6 cellular contexts compared by ENCODE assay signal in genomic region chr18:14224551-14225285, GRCh38.
DNase-seq lines count a peak whose midpoint lies in the region; ATAC-seq, FAIRE-seq and TF ChIP-seq lines count a peak whose summit lies in the region.
"Not testable (repeated sequence)": the region's sequence is repeated elsewhere in the genome, so short reads cannot be mapped to it uniquely, and the experiment has no call there.

No MANE protein-coding gene starts in this region.

- H3K4me1 ChIP-seq in A549; RWPE2 (ENCODE audit: insufficient read depth, poor library complexity, severe bottlenecking); spleen: not testable (repeated sequence)
- peaks cover 13% of the 10 kb centered on the region for H3K4me1 ChIP-seq in HepG2 (ENCODE audit: insufficient read depth, low read length)

- not testable (repeated sequence) for TF ChIP-seq CTCF in A549 (IDR thresholded peaks at IDR 0.05); RWPE2 (IDR thresholded peaks at IDR 0.05; ENCODE audit: poor library complexity, severe bottlenecking); HepG2 (CRISPR knock-in tag; IDR thresholded peaks at IDR 0.05); spleen (IDR thresholded peaks at IDR 0.05 in 8 of 11, conservative IDR thresholded peaks at IDR 0.05 in 3 of 11)

- not testable (repeated sequence) for H3K79me2 ChIP-seq in HepG2 (ENCODE audit: insufficient read depth, low read length)

- H3K27ac Mint-ChIP-seq in natural killer cell treated with Interleukin-12 subunit alpha and Interleukin-12 subunit beta and Interleukin-15 and Interleukin-18, amount 100 ng/mL, for 72 hours: not testable (repeated sequence)

- TF ChIP-seq EP300 in A549 (IDR thresholded peaks at IDR 0.05); HepG2 (IDR thresholded peaks at IDR 0.05; ENCODE audit: low read depth in 2 of 2, low read length in 2 of 2); HepG2 (CRISPR knock-in tag; IDR thresholded peaks at IDR 0.05; ENCODE audit: borderline replicate concordance): not testable (repeated sequence)

- not testable (repeated sequence) for H2AFZ ChIP-seq in HepG2 (ENCODE audit: low read length)

- POLR2A ChIA-PET in A549 (lab: Yijun Ruan, JAX); HepG2 (lab: Yijun Ruan, JAX): not testable (repeated sequence)

- H3K36me3 Mint-ChIP-seq in natural killer cell treated with Interleukin-12 subunit alpha and Interleukin-12 subunit beta and Interleukin-15 and Interleukin-18, amount 100 ng/mL, for 72 hours: not testable (repeated sequence)

- H3K4me1 Mint-ChIP-seq in natural killer cell treated with Interleukin-12 subunit alpha and Interleukin-12 subunit beta and Interleukin-15 and Interleukin-18, amount 100 ng/mL, for 72 hours (ENCODE audit: low read depth in 2 of 2): not testable (repeated sequence)

- 0 out of 3 replicates have a peak overlapping the region, but pooled peaks have one; percentile 34 for H3K4me2 ChIP-seq in A549
- not testable (repeated sequence) for H3K4me2 ChIP-seq in HepG2 (ENCODE audit: low read depth, low read length)

- not testable (repeated sequence) for H3K27me3 Mint-ChIP-seq in natural killer cell treated with Interleukin-12 subunit alpha and Interleukin-12 subunit beta and Interleukin-15 and Interleukin-18, amount 100 ng/mL, for 72 hours

- not testable (repeated sequence) for TF ChIP-seq RAD21 in A549 (conservative IDR thresholded peaks at IDR 0.05 in 1 of 2, IDR thresholded peaks at IDR 0.05 in 1 of 2); HepG2 (CRISPR knock-in tag; IDR thresholded peaks at IDR 0.05)

- H3K4me3 Mint-ChIP-seq in natural killer cell treated with Interleukin-12 subunit alpha and Interleukin-12 subunit beta and Interleukin-15 and Interleukin-18, amount 100 ng/mL, for 72 hours: not testable (repeated sequence)

- BruUV-seq in HepG2 (replicated peaks; lab: Mats Ljungman, UMichigan): not testable (repeated sequence)

- H4K20me1 ChIP-seq in HepG2 (ENCODE audit: insufficient read depth, low read length): not testable (repeated sequence)

- ATAC-seq in A549; RWPE2 (ENCODE audit: low read depth); Right ventricle myocardium inferior; HepG2; natural killer cell treated with Interleukin-12 subunit alpha and Interleukin-12 subunit beta and Interleukin-15 and Interleukin-18, amount 100 ng/mL, for 72 hours: not testable (repeated sequence)

- not testable (repeated sequence) for H3K9ac ChIP-seq in HepG2 (ENCODE audit: insufficient read depth, low read depth, low read length)

- in situ Hi-C loops in HepG2 (cut with HindIII; ENCODE audit: extremely low pct_ligation_motif_present, low pct_unique_long_range_greater_than_20kb): not testable (repeated sequence)

- CTCF ChIA-PET in A549 (lab: Yijun Ruan, JAX); HepG2 (lab: Yijun Ruan, JAX; ENCODE audit: low intra/inter-chr PET ratio, low total read pairs): not testable (repeated sequence)

- not testable (repeated sequence) for FAIRE-seq in A549 (lab: Jason Lieb, UNC); HepG2 (lab: Jason Lieb, UNC)

- not testable (repeated sequence) for H3K9me3 ChIP-seq in A549; RWPE2 (ENCODE audit: severe bottlenecking); HepG2 (ENCODE audit: low read length)
- peaks cover 0 to 23% (median 3%) of the 10 kb centered on the region in 8 donors for H3K9me3 ChIP-seq in spleen

- not testable (repeated sequence) for H3K4me3 ChIP-seq in A549; RWPE2 (ENCODE audit: severe bottlenecking); HepG2 (replicated peaks in 1 of 3; ENCODE audit: insufficient read depth in 1 of 3, low read depth in 2 of 3, low read length in 3 of 3); spleen

- H3K27ac ChIP-seq in A549 (peak overlapping the region; percentile 66 to 75), HepG2 (ENCODE audit: extremely low read length, insufficient read depth, low read length) (peak overlapping the region; percentile 26)
- not testable (repeated sequence) for H3K27ac ChIP-seq in RWPE2 (ENCODE audit: poor library complexity, severe bottlenecking); spleen

- not testable (repeated sequence) for DNase-seq in A549 (ENCODE audit: low read depth in 1 of 2, low spot score in 1 of 2); HepG2 (ENCODE audit: low spot score)
- DNase-seq in RWPE2 (ENCODE audit: low spot score) (peak; percentile 36), Right ventricle myocardium inferior (ENCODE audit: missing footprints) (peak; percentile 30), spleen (peak; percentile 66)
- peak; percentile 55 for DNase-seq in natural killer cell treated with Interleukin-12 subunit alpha and Interleukin-12 subunit beta and Interleukin-15 and Interleukin-18, amount 100 ng/mL, for 72 hours (ENCODE audit: low spot score)

- H3K9me3 Mint-ChIP-seq in natural killer cell treated with Interleukin-12 subunit alpha and Interleukin-12 subunit beta and Interleukin-15 and Interleukin-18, amount 100 ng/mL, for 72 hours: not testable (repeated sequence)

- intact Hi-C loops in Right ventricle myocardium inferior (cut with DNase I); HepG2 (cut with micrococcal nuclease; ENCODE audit: unreplicated experiment); spleen (cut with DNase I; ENCODE audit: low total_unique reads): not testable (repeated sequence)

- not testable (repeated sequence) for H3K27me3 ChIP-seq in RWPE2 (ENCODE audit: insufficient read depth, poor library complexity, severe bottlenecking); HepG2 (ENCODE audit: control insufficient read depth in 1 of 2, insufficient read depth in 2 of 2, low read length in 2 of 2); spleen (replicated peaks in 1 of 7)

- not testable (repeated sequence) for H3K36me3 ChIP-seq in RWPE2 (ENCODE audit: low read depth); HepG2 (replicated peaks in 1 of 2; ENCODE audit: control insufficient read depth in 1 of 2, insufficient read depth in 2 of 2, low read length in 2 of 2); spleen

- 78% methylated on average over 5 of the region's 27 CpGs for WGBS in A549 (ENCODE audit: missing lambda C conversion rate)
- WGBS in HepG2 (ENCODE audit: low lambda C conversion rate): 92% methylated on average over 9 of the region's 27 CpGs
- 91 to 93% (median 92%) methylated on average over 11 to 27 of the region's 27 CpGs for WGBS in spleen, 5 donors

- not testable (repeated sequence) for TF ChIP-seq POLR2A in A549 (IDR thresholded peaks at IDR 0.05; ENCODE audit: low read length); HepG2 (IDR thresholded peaks at IDR 0.05; ENCODE audit: insufficient read depth in 1 of 2, low read depth in 2 of 2, low read length in 2 of 2); spleen (IDR thresholded peaks at IDR 0.05)

TF ChIP-seq in A549, 52 proteins besides CTCF, POLR2A, EP300 and RAD21:
- TF ChIP-seq ZSCAN20 (CRISPR knock-in tag; IDR thresholded peaks at IDR 0.05): 0 out of 2 replicates have a peak, but pooled peaks have one; percentile 26

TF ChIP-seq in HepG2, 621 proteins besides CTCF, POLR2A, EP300 and RAD21 (continues in another document):
- TF ChIP-seq, protein P1, sequence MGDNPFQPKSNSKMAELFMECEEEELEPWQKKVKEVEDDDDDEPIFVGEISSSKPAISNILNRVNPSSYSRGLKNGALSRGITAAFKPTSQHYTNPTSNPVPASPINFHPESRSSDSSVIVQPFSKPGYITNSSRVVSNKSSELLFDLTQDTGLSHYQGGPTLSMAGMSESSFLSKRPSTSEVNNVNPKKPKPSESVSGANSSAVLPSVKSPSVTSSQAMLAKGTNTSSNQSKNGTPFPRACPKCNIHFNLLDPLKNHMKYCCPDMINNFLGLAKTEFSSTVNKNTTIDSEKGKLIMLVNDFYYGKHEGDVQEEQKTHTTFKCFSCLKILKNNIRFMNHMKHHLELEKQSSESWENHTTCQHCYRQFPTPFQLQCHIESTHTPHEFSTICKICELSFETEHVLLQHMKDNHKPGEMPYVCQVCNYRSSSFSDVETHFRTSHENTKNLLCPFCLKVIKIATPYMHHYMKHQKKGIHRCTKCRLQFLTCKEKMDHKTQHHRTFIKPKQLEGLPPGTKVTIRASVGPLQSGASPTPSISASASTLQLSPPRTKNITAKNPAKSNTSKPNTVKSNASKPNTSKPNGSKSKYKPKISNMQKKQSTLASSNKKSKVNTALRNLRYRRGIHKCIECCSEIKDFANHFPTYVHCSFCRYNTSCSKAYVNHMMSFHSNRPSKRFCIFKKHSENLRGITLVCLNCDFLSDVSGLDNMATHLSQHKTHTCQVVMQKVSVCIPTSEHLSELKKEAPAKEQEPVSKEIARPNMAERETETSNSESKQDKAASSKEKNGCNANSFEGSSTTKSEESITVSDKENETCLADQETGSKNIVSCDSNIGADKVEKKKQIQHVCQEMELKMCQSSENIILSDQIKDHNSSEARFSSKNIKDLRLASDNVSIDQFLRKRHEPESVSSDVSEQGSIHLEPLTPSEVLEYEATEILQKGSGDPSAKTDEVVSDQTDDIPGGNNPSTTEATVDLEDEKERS (CRISPR knock-in tag; IDR thresholded peaks at IDR 0.05): peak; percentile 78; the same call in 1 of the 2 replicates
